10 cellular contexts compared by ENCODE assay signal in genomic region chr20:58390659-58391035, GRCh38. TPM values are rescaled to one million over a fixed set of nuclear protein-coding genes. Genes with fewer than 3 reads are reported as not detected.
DNase-seq lines count a peak whose midpoint lies in the region; ATAC-seq, FAIRE-seq and TF ChIP-seq lines count a peak whose summit lies in the region.
"Had no signal": no experiment of that assay in that cellular context is flagged by ENCODE, and none has a peak within 500 bp of the region (broad histone marks: within the 10 kb centered on the region; RNA-seq: fewer than 3 reads in every experiment).

No MANE protein-coding gene starts in this region.

- H3K27ac ChIP-seq in left ventricle myocardium inferior (replicated peaks) (no peak overlapping the region), kidney (ENCODE audit: low read depth in 2 of 2, low read length in 2 of 2) (no peak overlapping the region), upper lobe of right lung (no peak overlapping the region)

- H3K27me3 ChIP-seq in left ventricle myocardium inferior (ENCODE audit: low read depth): no peaks in the 10 kb centered on the region
- no peaks in the 10 kb centered on the region for H3K27me3 ChIP-seq in upper lobe of right lung

- CTCF ChIA-PET in activated CD8-positive, alpha-beta T cell treated with anti-CD3 and anti-CD28 coated beads for 36 hours (lab: Charles Lee): no interaction called here

- intact Hi-C loops in left ventricle myocardium inferior (cut with micrococcal nuclease): no loop called here
- intact Hi-C loops in Right ventricle myocardium inferior (cut with DNase I): no loop called here
- intact Hi-C loops in activated CD8-positive, alpha-beta T cell treated with anti-CD3 and anti-CD28 coated beads for 36 hours (cut with micrococcal nuclease): loop anchor here (5.0 kb wide), 1 partner anchor 83 kb away; the partner anchor contains the start of gene RAB22A
- intact Hi-C loops in kidney (cut with DNase I): no loop called here
- intact Hi-C loops in upper lobe of right lung (cut with DNase I): no loop called here

- H3K4me1 Mint-ChIP-seq in activated CD8-positive, alpha-beta T cell treated with anti-CD3 and anti-CD28 coated beads for 36 hours (ENCODE audit: low read depth): peaks cover 46% of the 10 kb centered on the region

- H3K36me3 Mint-ChIP-seq in activated CD8-positive, alpha-beta T cell treated with anti-CD3 and anti-CD28 coated beads for 36 hours (ENCODE audit: low read depth): peaks cover 46% of the 10 kb centered on the region

- no peak for FAIRE-seq in kidney (lab: Jason Lieb, UNC)

- H3K36me3 ChIP-seq in left ventricle myocardium inferior (peaks cover 7% of the 10 kb centered on the region), kidney (ENCODE audit: control insufficient read depth in 1 of 2, insufficient read depth in 2 of 2, low read length in 2 of 2) (peaks cover 6 to 9% of the 10 kb centered on the region in 2 donors), upper lobe of right lung (no peaks in the 10 kb centered on the region)

- POLR2A ChIA-PET in activated CD8-positive, alpha-beta T cell treated with anti-CD3 and anti-CD28 coated beads for 36 hours (lab: Charles Lee): interaction anchor here (1.0 to 3.9 kb wide), 2 partner anchors 9 to 14 kb away, joined by 4 to 20 read pairs; no protein-coding TSS in a partner anchor

- ATAC-seq in Right ventricle myocardium inferior: no peak
- ATAC-seq in activated CD8-positive, alpha-beta T cell treated with anti-CD3 and anti-CD28 coated beads for 36 hours: no peak
- no peak for ATAC-seq in upper lobe of right lung
- ATAC-seq: esophagus mucosa had no signal

- H3K9ac ChIP-seq in kidney (ENCODE audit: low read length in 2 of 2): no peak overlapping the region

- DNase-seq in left ventricle myocardium inferior: no peak
- DNase-seq in Right ventricle myocardium inferior (ENCODE audit: missing footprints): no peak
- no peak for DNase-seq in activated CD8-positive, alpha-beta T cell treated with anti-CD3 and anti-CD28 coated beads for 36 hours
- DNase-seq in kidney: no peak
- DNase-seq in upper lobe of right lung: no peak
- DNase-seq in globus pallidus (ENCODE audit: low spot score): no peak
- DNase-seq in NCI-H446 (lab: John Stamatoyannopoulos, UW): no peak
- DNase-seq in AG20443 (ENCODE audit: low spot score): no peak
- DNase-seq: COR-L47 had no signal

- H3K4me3 ChIP-seq in left ventricle myocardium inferior (peak overlapping the region; percentile 89), kidney (ENCODE audit: low read length in 2 of 2) (peak overlapping the region; percentile 86 to 91), upper lobe of right lung (peak overlapping the region; percentile 84)

- TF ChIP-seq CTCF in left ventricle myocardium inferior (IDR thresholded peaks at IDR 0.05; ENCODE audit: borderline replicate concordance) (no peak), kidney (IDR thresholded peaks at IDR 0.05; ENCODE audit: borderline replicate concordance, extremely low read depth, insufficient read depth) (no peak), upper lobe of right lung (IDR thresholded peaks at IDR 0.05) (no peak)
- TF ChIP-seq CTCF in activated CD8-positive, alpha-beta T cell treated with anti-CD3 and anti-CD28 coated beads for 36 hours (IDR thresholded peaks at IDR 0.05): no peak

- peaks cover 64% of the 10 kb centered on the region for H3K4me1 ChIP-seq in left ventricle myocardium inferior
- H3K4me1 ChIP-seq in kidney (ENCODE audit: control insufficient read depth in 1 of 2, insufficient read depth in 1 of 2, low read depth in 1 of 2, low read length in 2 of 2): peaks cover 11 to 18% of the 10 kb centered on the region in 2 donors
- peaks cover 22% of the 10 kb centered on the region for H3K4me1 ChIP-seq in upper lobe of right lung

- H3K27me3 Mint-ChIP-seq in activated CD8-positive, alpha-beta T cell treated with anti-CD3 and anti-CD28 coated beads for 36 hours: no peaks in the 10 kb centered on the region

- peak overlapping the region; percentile 94 for H3K4me3 Mint-ChIP-seq in activated CD8-positive, alpha-beta T cell treated with anti-CD3 and anti-CD28 coated beads for 36 hours

- H3K9me3 Mint-ChIP-seq in activated CD8-positive, alpha-beta T cell treated with anti-CD3 and anti-CD28 coated beads for 36 hours: no peaks in the 10 kb centered on the region

- H3K9me3 ChIP-seq in left ventricle myocardium inferior (replicated peaks) (peaks cover 12% of the 10 kb centered on the region), kidney (ENCODE audit: control insufficient read depth in 1 of 2, low read length in 2 of 2) (no peaks in the 10 kb centered on the region), upper lobe of right lung (no peaks in the 10 kb centered on the region)

- H3K27ac Mint-ChIP-seq in activated CD8-positive, alpha-beta T cell treated with anti-CD3 and anti-CD28 coated beads for 36 hours: peak overlapping the region; percentile 97

RNA-seq across cellular contexts. Expression of gene VAPB, which starts 1.6 kb away (rescaled TPM):
- total RNA-seq in left ventricle myocardium inferior (72.6 TPM), Right ventricle myocardium inferior (72.4 TPM), kidney (60.4 TPM), upper lobe of right lung (47.8 TPM)
- total RNA-seq in activated CD8-positive, alpha-beta T cell treated with anti-CD3 and anti-CD28 coated beads for 36 hours: 10 to 100 TPM; 46.3 to 46.8 TPM
- polyA plus RNA-seq in kidney (ENCODE audit: insufficient read depth, low read depth, low replicate concordance): 49.3 TPM
